In the genomic region with DNA sequence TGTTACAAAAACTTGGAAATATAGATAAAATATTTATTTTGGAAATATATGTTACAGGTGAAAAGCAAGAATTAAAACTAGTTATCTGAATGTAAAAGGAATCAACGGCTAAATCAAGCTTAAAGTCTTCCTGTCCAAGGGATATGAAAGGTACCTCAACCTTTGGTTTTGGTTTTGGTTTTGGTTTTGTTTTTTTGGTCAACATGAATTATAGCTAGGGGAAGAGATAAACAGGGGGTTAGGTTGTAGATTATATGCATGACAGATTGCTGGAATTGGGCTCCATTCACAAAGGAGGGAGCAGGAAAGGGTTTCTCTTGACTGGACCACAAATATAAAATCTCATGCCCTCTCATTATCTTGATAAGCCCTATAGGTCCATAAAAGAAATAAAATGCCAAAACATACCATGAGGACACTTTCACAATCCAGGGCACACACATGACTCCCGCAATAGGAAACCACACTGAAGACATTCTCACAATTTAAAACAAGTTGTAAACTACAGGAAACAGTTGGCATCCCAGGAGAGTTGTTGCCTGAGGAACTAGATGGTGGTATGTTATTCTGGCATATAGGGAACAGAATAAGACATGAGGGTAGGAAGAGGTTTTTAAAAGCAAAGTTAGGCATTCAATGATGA, we compare ENCODE assay signal across 12 cellular contexts. TPM values are rescaled to one million over a fixed set of nuclear protein-coding genes. Genes with fewer than 3 reads are reported as not detected.
A peak's percentile ranks its signal among the peaks of the same experiment; 100 is the strongest.
DNase-seq lines count a peak whose midpoint lies in the region; ATAC-seq, FAIRE-seq and TF ChIP-seq lines count a peak whose summit lies in the region.
"Had no signal": no experiment of that assay in that cellular context is flagged by ENCODE, and none has a peak within 500 bp of the region (broad histone marks: within the 10 kb centered on the region; RNA-seq: fewer than 3 reads in every experiment).

No MANE protein-coding gene starts in this region.

- TF ChIP-seq POLR2A in gastrocnemius medialis (IDR thresholded peaks at IDR 0.05), result no peak

- no peaks in the 10 kb centered on the region; the same call in 1 of the 2 replicates for H3K4me1 ChIP-seq in BE2C
- peaks cover 0 to 7% of the 10 kb centered on the region in 2 donors for H3K4me1 ChIP-seq in gastrocnemius medialis

- peak overlapping the region in 1 of 4 donors; percentile 23 for H3K27ac ChIP-seq in gastrocnemius medialis
- H3K27ac ChIP-seq: VCaP had no signal

- H3K36me3 ChIP-seq in BE2C, result no peaks in the 10 kb centered on the region
- no peaks in the 10 kb centered on the region for H3K36me3 ChIP-seq in gastrocnemius medialis

- intact Hi-C loops in gastrocnemius medialis (cut with DNase I; ENCODE audit: low total_unique reads), result no loop called here

- in situ Hi-C loops in gastrocnemius medialis (cut with MboI; ENCODE audit: low sequenced_read_pairs in 4 of 4), result no loop called here

- H3K4me3 ChIP-seq in BE2C (ENCODE audit: low read depth, low read length) (no peak overlapping the region), gastrocnemius medialis (no peak overlapping the region)
- H3K4me3 ChIP-seq: lung had no signal

- peak; percentile 44 for FAIRE-seq in D721Med (lab: Jason Lieb, UNC)

- H3K27me3 ChIP-seq in BE2C (no peaks in the 10 kb centered on the region), gastrocnemius medialis (no peaks in the 10 kb centered on the region)

- no peak for TF ChIP-seq CTCF in D721Med (IDR thresholded peaks at IDR 0.05; ENCODE audit: insufficient read depth, missing control alignments)
- no peak for TF ChIP-seq CTCF in BE2C (IDR thresholded peaks at IDR 0.05; ENCODE audit: low read depth, low read length)
- TF ChIP-seq CTCF in gastrocnemius medialis (IDR thresholded peaks at IDR 0.05 in 4 of 5, conservative IDR thresholded peaks at IDR 0.05 in 1 of 5), result no peak

- ATAC-seq in GM19452 (IDR thresholded peaks at IDR 0.05; ENCODE audit: unreplicated experiment), result peak; percentile 84
- peak; percentile 76 for ATAC-seq in HG03159 (IDR thresholded peaks at IDR 0.05; ENCODE audit: unreplicated experiment)
- ATAC-seq in gastrocnemius medialis, result no peak

- no peaks in the 10 kb centered on the region for H3K9me3 ChIP-seq in BE2C
- H3K9me3 ChIP-seq in gastrocnemius medialis, result no peaks in the 10 kb centered on the region

- DNase-seq in D721Med (ENCODE audit: insufficient read length, low spot score) (no peak), amniotic epithelial cell (ENCODE audit: low read depth) (peak; percentile 7), NCI-H187 (lab: John Stamatoyannopoulos, UW) (no peak), dedifferentiated amniotic fluid mesenchymal stem cell (ENCODE audit: extremely low spot score) (no peak), BE2C (no peak), gastrocnemius medialis (no peak)
- DNase-seq: effector memory CD4-positive, alpha-beta T cell; NCI-H1092 had no signal

RNA-seq across cellular contexts. Expression of a gene that starts 46.6 kb away (rescaled TPM):
- polyA plus RNA-seq in BE2C (2012; ENCODE audit: insufficient read depth, insufficient read length, low read depth), result 21.3 TPM
- 10 to 100 TPM in 3 of 4 donors, 1 to 10 TPM in 1; 8.0 to 26.6 (median 21.7) TPM for total RNA-seq in gastrocnemius medialis

Comparison
In these comparisons a context has a peak if more than half of its experiments do, and no peak if none do; other contexts are left out.
1. ATAC-seq: peak in GM19452 (single experiment) and HG03159 (single experiment); none in gastrocnemius medialis (0 of 2).